In genomic region chr2:154707994-154708393, GRCh38 we compare ENCODE assay signal across 27 cellular contexts. TPM values are rescaled to one million over a fixed set of nuclear protein-coding genes. Genes with fewer than 3 reads are reported as not detected.
"Had no signal": no experiment of that assay in that cellular context is flagged by ENCODE, and none has a peak within 500 bp of the region (broad histone marks: within the 10 kb centered on the region; RNA-seq: fewer than 3 reads in every experiment).

No MANE protein-coding gene starts in this region.

- H3K27ac Mint-ChIP-seq: activated CD4-positive, alpha-beta memory T cell treated with anti-CD3 and anti-CD28 coated beads for 36 hours; activated CD4-positive, alpha-beta T cell treated with anti-CD3 and anti-CD28 coated beads, Interleukin-2, amount 10 ng/mL, durations not matched to agents 7 days and 5 days; activated naive CD4-positive, alpha-beta T cell treated with anti-CD3 and anti-CD28 coated beads, Interleukin-2, amount 50 U/mL, for 72 hours; activated naive CD8-positive, alpha-beta T cell treated with anti-CD3 and anti-CD28 coated beads, Interleukin-2, amount 50 U/mL, for 24 hours had no signal

- H3K36me3 ChIP-seq: ascending aorta, SJSA1 had no signal

- H3K27me3 Mint-ChIP-seq: activated CD4-positive, alpha-beta memory T cell treated with anti-CD3 and anti-CD28 coated beads for 36 hours; activated CD4-positive, alpha-beta T cell treated with anti-CD3 and anti-CD28 coated beads, Interleukin-2, amount 10 ng/mL, durations not matched to agents 7 days and 5 days; activated naive CD8-positive, alpha-beta T cell treated with anti-CD3 and anti-CD28 coated beads, Interleukin-2, amount 50 U/mL, for 24 hours had no signal

- H3K4me3 Mint-ChIP-seq: activated CD4-positive, alpha-beta memory T cell treated with anti-CD3 and anti-CD28 coated beads for 36 hours; activated CD4-positive, alpha-beta T cell treated with anti-CD3 and anti-CD28 coated beads, Interleukin-2, amount 10 ng/mL, durations not matched to agents 7 days and 5 days; activated naive CD8-positive, alpha-beta T cell treated with anti-CD3 and anti-CD28 coated beads, Interleukin-2, amount 50 U/mL, for 24 hours; activated T-cell treated with anti-CD3 and anti-CD28 coated beads, Interleukin-2, amount 50 U/mL, for 4 hours had no signal

- H3K4me3 ChIP-seq: ascending aorta, body of pancreas, SJSA1 had no signal

- H3K4me1 Mint-ChIP-seq: activated CD4-positive, alpha-beta T cell treated with anti-CD3 and anti-CD28 coated beads, Interleukin-2, amount 10 ng/mL, durations not matched to agents 7 days and 5 days; activated naive CD8-positive, alpha-beta T cell treated with anti-CD3 and anti-CD28 coated beads, Interleukin-2, amount 50 U/mL, for 24 hours had no signal

- H3K9me3 Mint-ChIP-seq: activated CD4-positive, alpha-beta T cell treated with anti-CD3 and anti-CD28 coated beads, Interleukin-2, amount 10 ng/mL, durations not matched to agents 7 days and 5 days; activated naive CD4-positive, alpha-beta T cell treated with anti-CD3 and anti-CD28 coated beads, Interleukin-2, amount 50 U/mL, for 72 hours; activated naive CD8-positive, alpha-beta T cell treated with anti-CD3 and anti-CD28 coated beads, Interleukin-2, amount 50 U/mL, for 24 hours; activated T-cell treated with anti-CD3 and anti-CD28 coated beads, Interleukin-2, amount 50 U/mL, for 4 hours had no signal

- H3K27ac ChIP-seq: ascending aorta, body of pancreas, SJSA1 had no signal

- DNase-seq: activated CD4-positive, alpha-beta memory T cell treated with anti-CD3 and anti-CD28 coated beads for 36 hours; activated CD4-positive, alpha-beta T cell treated with anti-CD3 and anti-CD28 coated beads, Interleukin-2, amount 10 ng/mL, durations not matched to agents 7 days and 5 days; activated CD4-positive, CD25-positive, alpha-beta regulatory T cell; activated CD8-positive, alpha-beta memory T cell treated with anti-CD3 and anti-CD28 coated beads for 24 hours; activated effector memory CD4-positive, alpha-beta T cell treated with anti-CD3 and anti-CD28 coated beads, Interleukin-2, amount 50 U/mL, for 16 hours; activated naive CD4-positive, alpha-beta T cell treated with Interleukin-2 at 50 U/mL for 16 hours; activated naive CD8-positive, alpha-beta T cell treated with anti-CD3 and anti-CD28 coated beads, Interleukin-2, amount 50 U/mL, for 24 hours; activated T-cell treated with anti-CD3 and anti-CD28 coated beads, Interleukin-2, amount 50 U/mL, for 4 hours; amniotic stem cell; body of pancreas; cerebellar nuclear complex; Kasumi-1; KBM-7; NCI-H146; NCI-H2029; NCI-H2107; NCI-H226; NCI-H774; NK-92 treated with Interleukin-12 subunit alpha and Interleukin-12 subunit beta, amount 100 ng/mL, for 24 hours; PC-3; SHP77; T-helper 2 cell; T1000 had no signal

- ATAC-seq: activated naive CD4-positive, alpha-beta T cell treated with anti-CD3 and anti-CD28 coated beads, Interleukin-2, amount 50 U/mL, for 72 hours; activated naive CD8-positive, alpha-beta T cell treated with anti-CD3 and anti-CD28 coated beads, Interleukin-2, amount 50 U/mL, for 24 hours; activated T-cell treated with anti-CD3 and anti-CD28 coated beads, Interleukin-2, amount 50 U/mL, for 4 hours; body of pancreas; PC-3 had no signal

- H3K4me1 ChIP-seq: ascending aorta, body of pancreas, SJSA1 had no signal

- H3K27me3 ChIP-seq: ascending aorta, body of pancreas, SJSA1 had no signal

- H3K9me3 ChIP-seq: ascending aorta, body of pancreas, SJSA1 had no signal

- H3K36me3 Mint-ChIP-seq: activated CD4-positive, alpha-beta memory T cell treated with anti-CD3 and anti-CD28 coated beads for 36 hours; activated naive CD4-positive, alpha-beta T cell treated with anti-CD3 and anti-CD28 coated beads, Interleukin-2, amount 50 U/mL, for 72 hours had no signal

RNA-seq across cellular contexts. Expression of gene KCNJ3, which starts 9.5 kb away (rescaled TPM):
- total RNA-seq: activated CD4-positive, alpha-beta memory T cell treated with anti-CD3 and anti-CD28 coated beads for 36 hours; activated CD4-positive, alpha-beta T cell treated with anti-CD3 and anti-CD28 coated beads, Interleukin-2, amount 10 ng/mL, durations not matched to agents 7 days and 5 days; activated naive CD4-positive, alpha-beta T cell treated with anti-CD3 and anti-CD28 coated beads, Interleukin-2, amount 50 U/mL, for 72 hours; activated T-cell treated with anti-CD3 and anti-CD28 coated beads, Interleukin-2, amount 50 U/mL, for 4 hours; NCI-H460; PC-3; SJSA1 had no signal
